In genomic region chr13:40985596-40986327, GRCh38 we compare ENCODE assay signal across 1 cellular context.
TF ChIP-seq lines count a peak whose summit lies in the region.

No MANE protein-coding gene starts in this region.

TF ChIP-seq in GM12878, 131 proteins besides CTCF, POLR2A, EP300 and RAD21 (continued from another document):
- TF ChIP-seq MAX (IDR thresholded peaks at IDR 0.05; ENCODE audit: low read depth, low read length) = no peak
- TF ChIP-seq PAX5 (IDR thresholded peaks at IDR 0.05; ENCODE audit: borderline replicate concordance, low read depth, low read length) = no peak
- no peak for TF ChIP-seq SMARCA5 (IDR thresholded peaks at IDR 0.05)
- no peak for TF ChIP-seq STAT1 (conservative IDR thresholded peaks at IDR 0.05)
